ENCODE assay signal across 1 cellular context in genomic region chr1:224540535-224540934, GRCh38.
TF ChIP-seq lines count a peak whose summit lies in the region.

No MANE protein-coding gene starts in this region.

TF ChIP-seq in HEK293, 187 proteins besides CTCF, POLR2A, EP300 and RAD21 (continued from another document):
- TF ChIP-seq ZNF518A (tag by site-specific recombination; conservative IDR thresholded peaks at IDR 0.05; ENCODE audit: low read depth) = no peak
- TF ChIP-seq ZBTB44 (tag by site-specific recombination; IDR thresholded peaks at IDR 0.05) = peak; percentile 94
- TF ChIP-seq ZNF677 (tag by site-specific recombination; IDR thresholded peaks at IDR 0.05) = no peak
- no peak for TF ChIP-seq ZNF76 (tag by site-specific recombination; IDR thresholded peaks at IDR 0.05; ENCODE audit: borderline replicate concordance, low read depth)
- 0 out of 2 replicates have a peak, but pooled peaks have one; percentile 10 for TF ChIP-seq OVOL3 (tag by site-specific recombination; IDR thresholded peaks at IDR 0.05)
- TF ChIP-seq ZXDB (tag by site-specific recombination; IDR thresholded peaks at IDR 0.05) = peak; percentile 17; the same call in 1 of the 2 replicates
- peak; percentile 29; the same call in 1 of the 2 replicates for TF ChIP-seq ZNF174 (tag by site-specific recombination; IDR thresholded peaks at IDR 0.05)
- no peak for TF ChIP-seq ATF2 (tag by site-specific recombination; IDR thresholded peaks at IDR 0.05; ENCODE audit: low read depth)
- TF ChIP-seq SCRT2 (tag by site-specific recombination; IDR thresholded peaks at IDR 0.05) = peak; percentile 5; the same call in 1 of the 2 replicates
- no peak for TF ChIP-seq ZNF791 (tag by site-specific recombination; IDR thresholded peaks at IDR 0.05)
- no peak for TF ChIP-seq ZSCAN16 (tag by site-specific recombination; IDR thresholded peaks at IDR 0.05)
- no peak for TF ChIP-seq ZNF311 (tag by site-specific recombination; IDR thresholded peaks at IDR 0.05; ENCODE audit: borderline replicate concordance)
- peak; percentile 37; the same call in 1 of the 2 replicates for TF ChIP-seq PRDM10 (tag by site-specific recombination; IDR thresholded peaks at IDR 0.05)
- 0 out of 2 replicates have a peak, but pooled peaks have one; percentile 29 for TF ChIP-seq ZNF629 (tag by site-specific recombination; IDR thresholded peaks at IDR 0.05)
- no peak for TF ChIP-seq ZNF555 (tag by site-specific recombination; conservative IDR thresholded peaks at IDR 0.05)
- TF ChIP-seq ZNF580 (tag by site-specific recombination; IDR thresholded peaks at IDR 0.05) = no peak; the same call in 1 of the 2 replicates
- no peak for TF ChIP-seq ZNF423 (tag by site-specific recombination; IDR thresholded peaks at IDR 0.05)
- TF ChIP-seq KLF8 (tag by site-specific recombination; IDR thresholded peaks at IDR 0.05) = no peak
- TF ChIP-seq ZNF266 (tag by site-specific recombination; IDR thresholded peaks at IDR 0.05; ENCODE audit: low read depth) = no peak
TF ChIP-seq in HEK293: peak in this region for 15.
